Comparison of ENCODE assay signal across 10 cellular contexts in genomic region chr7:74092321-74092963, GRCh38. TPM values are rescaled to one million over a fixed set of nuclear protein-coding genes. Genes with fewer than 3 reads are reported as not detected.
DNase-seq lines count a peak whose midpoint lies in the region; ATAC-seq and TF ChIP-seq lines count a peak whose summit lies in the region.
"Had no signal": no experiment of that assay in that cellular context is flagged by ENCODE, and none has a peak within 500 bp of the region (broad histone marks: within the 10 kb centered on the region; RNA-seq: fewer than 3 reads in every experiment).

No MANE protein-coding gene starts in this region.

- in situ Hi-C loops in GM23248 (cut with MboI) (no loop called here), ACHN (cut with HindIII; ENCODE audit: low pct_ligation_motif_present, low pct_unique_long_range_greater_than_20kb, low sequenced_read_pairs) (no loop called here)

- peaks cover 33% of the 10 kb centered on the region for H3F3A ChIP-seq in GM23248 (ENCODE audit: insufficient read depth)

- no peaks in the 10 kb centered on the region for H4K20me1 ChIP-seq in GM23248 (ENCODE audit: insufficient read depth)

- H3K9me2 ChIP-seq in GM23248 (ENCODE audit: insufficient read depth), result no peaks in the 10 kb centered on the region

- peak overlapping the region; percentile 88; the same call in 1 of the 2 replicates for H3K27ac ChIP-seq in GM23248
- H3K27ac ChIP-seq: cardiac muscle cell had no signal

- H3K36me3 ChIP-seq in BE2C (peaks cover 15% of the 10 kb centered on the region), GM23248 (ENCODE audit: low read depth) (peaks cover 17% of the 10 kb centered on the region)
- H3K36me3 ChIP-seq: cardiac muscle cell had no signal

- peak overlapping the region; percentile 53 for H3K4me3 ChIP-seq in BE2C (ENCODE audit: low read depth, low read length)
- no peak overlapping the region for H3K4me3 ChIP-seq in GM23248
- H3K4me3 ChIP-seq: cardiac muscle cell had no signal

- no peak for ATAC-seq in activated naive CD8-positive, alpha-beta T cell treated with anti-CD3 and anti-CD28 coated beads, Interleukin-2, amount 10 ng/mL, durations not matched to agents 7 days and 5 days (ENCODE audit: low read depth)
- ATAC-seq in memory B cell (ENCODE audit: low read depth), result no peak
- ATAC-seq in HG02938 (IDR thresholded peaks at IDR 0.05; ENCODE audit: unreplicated experiment), result no peak

- no peak overlapping the region for H3K4me2 ChIP-seq in GM23248 (ENCODE audit: unreplicated experiment)

- peaks cover 22% of the 10 kb centered on the region for H3K4me1 Mint-ChIP-seq in activated naive CD8-positive, alpha-beta T cell treated with anti-CD3 and anti-CD28 coated beads, Interleukin-2, amount 10 ng/mL, durations not matched to agents 7 days and 5 days
- peaks cover 20% of the 10 kb centered on the region for H3K4me1 Mint-ChIP-seq in memory B cell

- no peaks in the 10 kb centered on the region for H3K27me3 ChIP-seq in BE2C
- H3K27me3 ChIP-seq in GM23248 (replicated peaks; ENCODE audit: insufficient read depth), result no peaks in the 10 kb centered on the region
- H3K27me3 ChIP-seq: cardiac muscle cell had no signal

- no peaks in the 10 kb centered on the region for H3K9me3 Mint-ChIP-seq in activated naive CD8-positive, alpha-beta T cell treated with anti-CD3 and anti-CD28 coated beads, Interleukin-2, amount 10 ng/mL, durations not matched to agents 7 days and 5 days
- no peaks in the 10 kb centered on the region for H3K9me3 Mint-ChIP-seq in memory B cell

- H3K27me3 Mint-ChIP-seq in activated naive CD8-positive, alpha-beta T cell treated with anti-CD3 and anti-CD28 coated beads, Interleukin-2, amount 10 ng/mL, durations not matched to agents 7 days and 5 days, result no peaks in the 10 kb centered on the region
- no peaks in the 10 kb centered on the region for H3K27me3 Mint-ChIP-seq in memory B cell

- H3K9ac ChIP-seq in GM23248, result peak overlapping the region; percentile 78

- DNase-seq in BE2C (peak; percentile 85), GM23248 (no peak), memory B cell (ENCODE audit: low spot score in 2 of 2) (no peak), NCI-H345 (lab: John Stamatoyannopoulos, UW) (no peak), AG20443 (ENCODE audit: low spot score) (no peak), ACHN (no peak)
- DNase-seq in activated naive CD8-positive, alpha-beta T cell treated with anti-CD3 and anti-CD28 coated beads, Interleukin-2, amount 10 ng/mL, durations not matched to agents 7 days and 5 days, result no peak
- DNase-seq: SHP77 had no signal

- H3K4me3 Mint-ChIP-seq in activated naive CD8-positive, alpha-beta T cell treated with anti-CD3 and anti-CD28 coated beads, Interleukin-2, amount 10 ng/mL, durations not matched to agents 7 days and 5 days, result peak overlapping the region; percentile 40
- peak overlapping the region; percentile 95 for H3K4me3 Mint-ChIP-seq in memory B cell

- TF ChIP-seq CTCF in BE2C (IDR thresholded peaks at IDR 0.05; ENCODE audit: low read depth, low read length), result no peak

- no peak overlapping the region for H2AFZ ChIP-seq in GM23248

- H3K9me3 ChIP-seq in BE2C (peaks cover under 1% of the 10 kb centered on the region; the same call in 1 of the 2 replicates), GM23248 (ENCODE audit: low read depth) (no peaks in the 10 kb centered on the region)

- H3K4me1 ChIP-seq in BE2C, result peaks cover 32% of the 10 kb centered on the region
- H3K4me1 ChIP-seq in GM23248 (ENCODE audit: insufficient read depth), result peaks cover 30% of the 10 kb centered on the region

- H3K79me2 ChIP-seq in GM23248 (ENCODE audit: insufficient read depth), result peaks cover 19% of the 10 kb centered on the region

- H3K36me3 Mint-ChIP-seq in activated naive CD8-positive, alpha-beta T cell treated with anti-CD3 and anti-CD28 coated beads, Interleukin-2, amount 10 ng/mL, durations not matched to agents 7 days and 5 days, result peaks cover 14% of the 10 kb centered on the region
- H3K36me3 Mint-ChIP-seq in memory B cell, result no peaks in the 10 kb centered on the region

- POLR2A ChIA-PET in activated naive CD8-positive, alpha-beta T cell treated with anti-CD3 and anti-CD28 coated beads, Interleukin-2, amount 10 ng/mL, durations not matched to agents 7 days and 5 days (lab: Charles Lee), result interaction anchor here (0.9 to 4.0 kb wide), 4 partner anchors 10 to 84 kb away, joined by 3 to 49 read pairs (median 10); partner anchors contain the start of genes EIF4H and LIMK1

- peak overlapping the region; percentile 97 for H3K27ac Mint-ChIP-seq in activated naive CD8-positive, alpha-beta T cell treated with anti-CD3 and anti-CD28 coated beads, Interleukin-2, amount 10 ng/mL, durations not matched to agents 7 days and 5 days
- peak overlapping the region; percentile 95 for H3K27ac Mint-ChIP-seq in memory B cell

- WGBS in GM23248 (ENCODE audit: low coverage in 1 of 2, low lambda C conversion rate in 2 of 2, missing lambda C conversion rate in 2 of 2), 2 experiments, result 62 to 63% methylated on average over 13 of the region's 13 CpGs

RNA-seq across cellular contexts. Expression of gene LIMK1, which starts 8.8 kb away (rescaled TPM):
- 23.1 TPM for polyA plus RNA-seq in BE2C (2012; ENCODE audit: insufficient read depth, insufficient read length, low read depth)
- 30.0 and 37.3 TPM in 2 replicates for total RNA-seq in GM23248 (2014; rRNA removed; shearing (Covaris generic))
- 3.9 TPM in 2 replicates for polyA plus RNA-seq in GM23248 (2016; fragmentation: Nextera tagmentation; extraction: Ambion mirVana)
- 10 to 100 TPM; 33.3 to 36.2 TPM for total RNA-seq in activated naive CD8-positive, alpha-beta T cell treated with anti-CD3 and anti-CD28 coated beads, Interleukin-2, amount 10 ng/mL, durations not matched to agents 7 days and 5 days
